ENCODE assay signal across 22 cellular contexts in the genomic region with DNA sequence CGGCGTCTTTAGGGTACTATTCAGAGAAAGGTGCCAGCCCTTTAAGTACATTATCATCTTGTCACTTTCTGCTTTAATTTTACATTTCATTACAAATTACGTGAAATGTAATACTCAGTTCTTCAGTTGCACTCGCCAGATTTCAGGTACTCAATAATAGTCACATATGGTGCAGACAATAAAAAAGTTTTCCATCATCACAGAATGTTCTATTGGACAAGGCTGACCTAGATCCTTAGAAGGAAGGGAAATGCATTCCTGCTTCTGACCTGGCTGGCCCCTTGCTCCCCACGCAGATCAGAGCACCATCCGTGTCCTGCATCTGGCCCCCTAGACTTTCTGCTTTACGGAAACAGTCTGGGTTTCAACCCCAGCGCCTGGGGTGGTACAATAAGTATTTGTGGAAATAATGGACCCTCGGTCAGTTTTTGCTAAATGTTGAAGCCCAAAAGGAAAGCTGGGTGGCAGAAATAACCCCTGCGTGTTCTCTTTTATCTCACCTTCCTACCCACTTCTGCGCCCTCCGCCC. TPM values are rescaled to one million over a fixed set of nuclear protein-coding genes. Genes with fewer than 3 reads are reported as not detected.
DNase-seq lines count a peak whose midpoint lies in the region; ATAC-seq and TF ChIP-seq lines count a peak whose summit lies in the region.
"Had no signal": no experiment of that assay in that cellular context is flagged by ENCODE, and none has a peak within 500 bp of the region (broad histone marks: within the 10 kb centered on the region; RNA-seq: fewer than 3 reads in every experiment).

No MANE protein-coding gene starts in this region.

- H3K27me3 Mint-ChIP-seq in activated naive CD4-positive, alpha-beta T cell treated with anti-CD3 and anti-CD28 coated beads, Interleukin-2, amount 10 ng/mL, durations not matched to agents 7 days and 5 days = peaks cover 87% of the 10 kb centered on the region
- peaks cover 58 to 61% of the 10 kb centered on the region in 2 donors for H3K27me3 Mint-ChIP-seq in T-cell

- H4K20me1 ChIP-seq in hepatocyte (ENCODE audit: insufficient read depth, poor library complexity, severe bottlenecking) = peaks cover 7% of the 10 kb centered on the region

- TF ChIP-seq CTCF in hepatocyte (IDR thresholded peaks at IDR 0.05; ENCODE audit: poor library complexity) (no peak), testis (IDR thresholded peaks at IDR 0.05) (no peak)

- no peak for ATAC-seq in activated naive CD4-positive, alpha-beta T cell treated with anti-CD3 and anti-CD28 coated beads, Interleukin-2, amount 50 U/mL, for 72 hours
- no peak for ATAC-seq in T-cell (replicated peaks in 1 of 4)
- ATAC-seq in HG03045 (IDR thresholded peaks at IDR 0.05; ENCODE audit: unreplicated experiment) = no peak
- ATAC-seq: esophagus mucosa, psoas muscle had no signal

- peaks cover 40% of the 10 kb centered on the region for H3K79me2 ChIP-seq in hepatocyte

- H2AFZ ChIP-seq in hepatocyte = no peak overlapping the region
- H2AFZ ChIP-seq: GM23248 had no signal

- DNase-seq in activated naive CD4-positive, alpha-beta T cell treated with anti-CD3 and anti-CD28 coated beads, Interleukin-2, amount 10 ng/mL, durations not matched to agents 7 days and 5 days = no peak
- no peak for DNase-seq in activated naive CD4-positive, alpha-beta T cell treated with anti-CD3 and anti-CD28 coated beads, Interleukin-2, amount 50 U/mL, for 72 hours (ENCODE audit: low spot score in 2 of 2)
- no peak for DNase-seq in T-cell
- no peak for DNase-seq in hepatocyte (ENCODE audit: low spot score)
- DNase-seq in testis = no peak
- DNase-seq in glomerular visceral epithelial cell (ENCODE audit: extremely low spot score) = no peak
- no peak for DNase-seq in dedifferentiated amniotic fluid mesenchymal stem cell (ENCODE audit: extremely low spot score)
- DNase-seq: activated gamma-delta T cell, brain microvascular endothelial cell, left ventricle myocardium superior, NCI-H524 treated with DMSO at 0.1 percent for 48 hours, psoas muscle, spleen had no signal

- no peaks in the 10 kb centered on the region for H3K36me3 ChIP-seq in hepatocyte (replicated peaks; ENCODE audit: insufficient read depth, low read depth)
- no peaks in the 10 kb centered on the region for H3K36me3 ChIP-seq in testis (ENCODE audit: low read depth, missing control alignments)
- H3K36me3 ChIP-seq: brain microvascular endothelial cell, spleen had no signal

- 74% methylated on average over 10 of the region's 12 CpGs for WGBS in hepatocyte (ENCODE audit: low lambda C conversion rate, missing lambda C conversion rate)
- 31 to 35% methylated on average over 11 to 12 of the region's 12 CpGs for WGBS in testis, 2 donors

- H3K27me3 ChIP-seq in hepatocyte = peaks cover 6% of the 10 kb centered on the region
- no peaks in the 10 kb centered on the region for H3K27me3 ChIP-seq in testis

- no peak for TF ChIP-seq POLR2A in testis (IDR thresholded peaks at IDR 0.05)

- peaks cover 2% of the 10 kb centered on the region for H3K4me1 Mint-ChIP-seq in activated naive CD4-positive, alpha-beta T cell treated with anti-CD3 and anti-CD28 coated beads, Interleukin-2, amount 10 ng/mL, durations not matched to agents 7 days and 5 days
- H3K4me1 Mint-ChIP-seq in T-cell = peaks cover 0 to 16% (median 0%) of the 10 kb centered on the region in 3 donors

- H3K4me1 ChIP-seq in hepatocyte (ENCODE audit: insufficient read depth) (peaks cover 28% of the 10 kb centered on the region), testis (peaks cover 4% of the 10 kb centered on the region)
- H3K4me1 ChIP-seq: psoas muscle had no signal

- H3K9me3 ChIP-seq in hepatocyte (ENCODE audit: low read depth) = no peaks in the 10 kb centered on the region
- H3K9me3 ChIP-seq in testis = no peaks in the 10 kb centered on the region
- H3K9me3 ChIP-seq: psoas muscle, spleen had no signal

- peak overlapping the region; percentile 20 for H3K27ac ChIP-seq in hepatocyte
- no peak overlapping the region for H3K27ac ChIP-seq in testis
- H3K27ac ChIP-seq: brain microvascular endothelial cell, GM23248, psoas muscle, spleen had no signal

- intact Hi-C loops in testis (cut with DNase I; ENCODE audit: low total_unique reads) = no loop called here

- H3K4me3 Mint-ChIP-seq in activated naive CD4-positive, alpha-beta T cell treated with anti-CD3 and anti-CD28 coated beads, Interleukin-2, amount 10 ng/mL, durations not matched to agents 7 days and 5 days = peak overlapping the region; percentile 4
- peak overlapping the region; percentile 17 to 40 (median 31) for H3K4me3 Mint-ChIP-seq in T-cell

- no peak overlapping the region for H3K4me3 ChIP-seq in hepatocyte
- H3K4me3 ChIP-seq in testis = peak overlapping the region; percentile 15 to 40

- H3K36me3 Mint-ChIP-seq in activated naive CD4-positive, alpha-beta T cell treated with anti-CD3 and anti-CD28 coated beads, Interleukin-2, amount 10 ng/mL, durations not matched to agents 7 days and 5 days = no peaks in the 10 kb centered on the region
- no peaks in the 10 kb centered on the region for H3K36me3 Mint-ChIP-seq in activated naive CD4-positive, alpha-beta T cell treated with anti-CD3 and anti-CD28 coated beads, Interleukin-2, amount 50 U/mL, for 72 hours
- no peaks in the 10 kb centered on the region for H3K36me3 Mint-ChIP-seq in T-cell

- peak overlapping the region; percentile 81 for H3K4me2 ChIP-seq in hepatocyte

- no peaks in the 10 kb centered on the region for H3K9me2 ChIP-seq in hepatocyte (replicated peaks; ENCODE audit: insufficient read depth)

- CTCF ChIA-PET in activated naive CD4-positive, alpha-beta T cell treated with anti-CD3 and anti-CD28 coated beads, Interleukin-2, amount 10 ng/mL, durations not matched to agents 7 days and 5 days (lab: Charles Lee) = interaction anchor here (1.0 to 1.5 kb wide), 2 partner anchors 16 to 212 kb away, joined by 3 to 5 read pairs; no protein-coding TSS in a partner anchor
- CTCF ChIA-PET in T-cell (lab: Charles Lee) = no interaction called here

- POLR2A ChIA-PET in T-cell (lab: Charles Lee) = no interaction called here

- no peak overlapping the region for H3K27ac Mint-ChIP-seq in activated naive CD4-positive, alpha-beta T cell treated with anti-CD3 and anti-CD28 coated beads, Interleukin-2, amount 10 ng/mL, durations not matched to agents 7 days and 5 days
- H3K27ac Mint-ChIP-seq in activated naive CD4-positive, alpha-beta T cell treated with anti-CD3 and anti-CD28 coated beads, Interleukin-2, amount 50 U/mL, for 72 hours = no peak overlapping the region
- H3K27ac Mint-ChIP-seq in T-cell = no peak overlapping the region

- H3K9me3 Mint-ChIP-seq in activated naive CD4-positive, alpha-beta T cell treated with anti-CD3 and anti-CD28 coated beads, Interleukin-2, amount 10 ng/mL, durations not matched to agents 7 days and 5 days = no peaks in the 10 kb centered on the region
- no peaks in the 10 kb centered on the region for H3K9me3 Mint-ChIP-seq in activated naive CD4-positive, alpha-beta T cell treated with anti-CD3 and anti-CD28 coated beads, Interleukin-2, amount 50 U/mL, for 72 hours
- H3K9me3 Mint-ChIP-seq in T-cell = no peaks in the 10 kb centered on the region

RNA-seq across cellular contexts. Expression of a gene that starts 0.7 kb away (rescaled TPM):
- total RNA-seq in activated naive CD4-positive, alpha-beta T cell treated with anti-CD3 and anti-CD28 coated beads, Interleukin-2, amount 50 U/mL, for 72 hours = 1 to 10 TPM in 1 of 2 donors, under 1 TPM in 1; 0.18 to 5.7 TPM
- under 1 TPM in 2 of 5 donors, not detected in 3; 0.13 to 0.20 TPM for total RNA-seq in T-cell
- total RNA-seq in hepatocyte = 108 and 112 TPM in 2 replicates
- 64.1 and 86.9 TPM in 2 replicates for polyA plus RNA-seq in hepatocyte
- 1 to 10 TPM; 5.3 to 6.9 TPM for total RNA-seq in testis
- polyA plus RNA-seq in testis (ENCODE audit: insufficient read depth, low read depth, low replicate concordance) = 2.7 TPM
- total RNA-seq: dermis microvascular lymphatic vessel endothelial cell, myocyte, spleen had no signal
- polyA plus RNA-seq: AG04450, GM23248, spleen had no signal

RNA-seq across cellular contexts. Expression of a gene that starts 20.0 kb away (rescaled TPM):
- 100 to 1,000 TPM in 1 of 2 donors, 10 to 100 TPM in 1; 99.7 to 105 TPM for total RNA-seq in activated naive CD4-positive, alpha-beta T cell treated with anti-CD3 and anti-CD28 coated beads, Interleukin-2, amount 50 U/mL, for 72 hours
- 10 to 100 TPM; 39.5 to 48.2 (median 46.9) TPM for total RNA-seq in T-cell
- total RNA-seq in hepatocyte = 92.9 and 93.6 TPM in 2 replicates
- polyA plus RNA-seq in hepatocyte = 96.3 and 106 TPM in 2 replicates
- 10 to 100 TPM; 60.8 to 66.8 TPM for total RNA-seq in testis
- polyA plus RNA-seq in testis (ENCODE audit: insufficient read depth, low read depth, low replicate concordance) = 69.6 TPM

RNA-seq across cellular contexts. Expression of a gene that starts 40.7 kb away (rescaled TPM):
- 1 to 10 TPM in 1 of 2 donors, under 1 TPM in 1; 0.84 to 2.9 TPM for total RNA-seq in activated naive CD4-positive, alpha-beta T cell treated with anti-CD3 and anti-CD28 coated beads, Interleukin-2, amount 50 U/mL, for 72 hours
- total RNA-seq in T-cell (not detected), hepatocyte (not detected in 2 replicates), testis (100 to 1,000 TPM in 1 of 2 donors, 10 to 100 TPM in 1; 18.6 to 127 TPM)
- polyA plus RNA-seq in hepatocyte (not detected in 2 replicates), testis (ENCODE audit: insufficient read depth, low read depth, low replicate concordance) (211 TPM)
- total RNA-seq: Daoy, dermis microvascular lymphatic vessel endothelial cell, esophagus mucosa, glomerular endothelial cell, GM23248, left ventricle myocardium superior, myocyte, psoas muscle, spleen had no signal
- polyA plus RNA-seq: AG04450, GM23248, psoas muscle, spleen, thymus had no signal

Comparison
In these comparisons a context has a peak if more than half of its experiments do, and no peak if none do; other contexts are left out.
1. RNA of a gene that starts 0.7 kb away (total RNA-seq): 108 to 112 TPM in hepatocyte; 5.3 to 6.9 TPM in testis, 0.18 to 5.7 TPM in activated naive CD4-positive, alpha-beta T cell treated with anti-CD3 and anti-CD28 coated beads, Interleukin-2, amount 50 U/mL, for 72 hours and 0.13 to 0.20 TPM in T-cell; every median in the first group is over 10 times any median in the second.
2. RNA of a gene that starts 40.7 kb away (total RNA-seq): 18.6 to 127 TPM in testis; 0.84 to 2.9 TPM in activated naive CD4-positive, alpha-beta T cell treated with anti-CD3 and anti-CD28 coated beads, Interleukin-2, amount 50 U/mL, for 72 hours, not detected in T-cell and not detected in hepatocyte; every median in the first group is over 4 times any median in the second.